Comparison of ENCODE assay signal across 10 cellular contexts in the genomic region with DNA sequence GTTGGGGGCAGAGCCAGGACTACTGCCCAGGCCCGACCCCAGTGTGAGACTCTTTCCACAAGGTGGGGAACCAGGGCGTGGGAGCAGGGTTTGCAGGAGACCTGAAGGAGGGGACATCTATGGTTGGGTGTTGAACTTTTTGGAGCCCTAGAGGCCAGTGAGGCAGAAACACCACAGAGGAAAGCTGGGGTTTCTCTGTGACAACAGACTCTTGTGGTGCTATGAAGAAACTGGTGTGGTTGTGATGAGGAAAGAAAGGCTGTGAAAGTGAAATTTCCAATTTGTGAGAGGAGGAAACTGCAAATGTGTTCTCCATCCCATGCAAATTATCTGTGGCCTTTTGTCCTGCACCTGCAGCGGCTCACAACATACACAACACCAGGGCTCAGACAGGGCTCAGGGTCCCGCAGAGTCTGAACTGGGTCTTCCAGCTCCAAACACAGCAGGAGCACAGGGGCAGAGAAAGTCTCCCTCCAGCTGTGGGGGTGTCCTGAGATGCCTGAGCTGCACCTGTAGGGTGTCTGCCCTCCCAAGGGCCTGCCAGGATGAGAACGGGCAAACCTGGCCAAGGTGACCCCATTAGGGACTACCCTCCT. TPM values are rescaled to one million over a fixed set of nuclear protein-coding genes. Genes with fewer than 3 reads are reported as not detected.
DNase-seq lines count a peak whose midpoint lies in the region; ATAC-seq and TF ChIP-seq lines count a peak whose summit lies in the region.
"Had no signal": no experiment of that assay in that cellular context is flagged by ENCODE, and none has a peak within 500 bp of the region (broad histone marks: within the 10 kb centered on the region; RNA-seq: fewer than 3 reads in every experiment).

No MANE protein-coding gene starts in this region.

- no peak for DNase-seq in left colon
- DNase-seq in DMS153 (lab: John Stamatoyannopoulos, UW) = no peak
- no peak for DNase-seq in brain microvascular endothelial cell
- DNase-seq in activated CD4-positive, alpha-beta T cell treated with anti-CD3 and anti-CD28 coated beads, Interleukin-2, amount 50 U/mL, for 48 hours = no peak
- DNase-seq in activated naive CD4-positive, alpha-beta T cell treated with anti-CD3 and anti-CD28 coated beads, Interleukin-2, amount 10 ng/mL, durations not matched to agents 7 days and 5 days = no peak
- DNase-seq: NCI-H524 treated with DMSO at 0.1 percent for 48 hours; stimulated activated CD4-positive, alpha-beta T cell treated with anti-CD3 and anti-CD28 coated beads, Interleukin-1b, Interleukin-23, amount 100 ng/mL, for 48 hours had no signal

- H3K9me3 Mint-ChIP-seq in activated naive CD4-positive, alpha-beta T cell treated with anti-CD3 and anti-CD28 coated beads, Interleukin-2, amount 10 ng/mL, durations not matched to agents 7 days and 5 days = no peaks in the 10 kb centered on the region

- no peaks in the 10 kb centered on the region for H3K27me3 ChIP-seq in brain microvascular endothelial cell (replicated peaks)

- intact Hi-C loops in left colon (cut with DNase I, micrococcal nuclease) = loop anchor here in 1 of 2 donors (10.0 kb wide), 1 partner anchor 64 kb away; no protein-coding TSS in a partner anchor

- H3K36me3 ChIP-seq in brain microvascular endothelial cell (replicated peaks) = no peaks in the 10 kb centered on the region

- TF ChIP-seq CTCF in brain microvascular endothelial cell (IDR thresholded peaks at IDR 0.05; ENCODE audit: low read depth, low read length, missing control alignments) = no peak

- H3K4me3 Mint-ChIP-seq in activated naive CD4-positive, alpha-beta T cell treated with anti-CD3 and anti-CD28 coated beads, Interleukin-2, amount 10 ng/mL, durations not matched to agents 7 days and 5 days = no peak overlapping the region

- H3K4me1 Mint-ChIP-seq in activated naive CD4-positive, alpha-beta T cell treated with anti-CD3 and anti-CD28 coated beads, Interleukin-2, amount 10 ng/mL, durations not matched to agents 7 days and 5 days = peaks cover 2% of the 10 kb centered on the region

- H3K27me3 Mint-ChIP-seq in activated naive CD4-positive, alpha-beta T cell treated with anti-CD3 and anti-CD28 coated beads, Interleukin-2, amount 10 ng/mL, durations not matched to agents 7 days and 5 days = peaks cover 26% of the 10 kb centered on the region

- CTCF ChIA-PET in activated naive CD4-positive, alpha-beta T cell treated with anti-CD3 and anti-CD28 coated beads, Interleukin-2, amount 10 ng/mL, durations not matched to agents 7 days and 5 days (lab: Charles Lee) = no interaction called here

- H3K27ac ChIP-seq in brain microvascular endothelial cell = no peak overlapping the region

- peak; percentile 50 for ATAC-seq in GM18861 (IDR thresholded peaks at IDR 0.05; ENCODE audit: unreplicated experiment)
- peak; percentile 75 for ATAC-seq in GM21528 (IDR thresholded peaks at IDR 0.05; ENCODE audit: low FRiP score, unreplicated experiment)
- peak; percentile 71 for ATAC-seq in HG03354 (IDR thresholded peaks at IDR 0.05; ENCODE audit: poor library complexity, severe bottlenecking, unreplicated experiment)
- peak; percentile 25 for ATAC-seq in left colon

- no peak overlapping the region for H3K27ac Mint-ChIP-seq in activated naive CD4-positive, alpha-beta T cell treated with anti-CD3 and anti-CD28 coated beads, Interleukin-2, amount 10 ng/mL, durations not matched to agents 7 days and 5 days

- in situ Hi-C loops in brain microvascular endothelial cell (cut with HindIII; ENCODE audit: low pct_ligation_motif_present, low sequenced_read_pairs) = no loop called here

- H3K36me3 Mint-ChIP-seq in activated naive CD4-positive, alpha-beta T cell treated with anti-CD3 and anti-CD28 coated beads, Interleukin-2, amount 10 ng/mL, durations not matched to agents 7 days and 5 days = no peaks in the 10 kb centered on the region

- H3K4me3 ChIP-seq in brain microvascular endothelial cell (ENCODE audit: low read depth, low read length) = no peak overlapping the region

RNA-seq across cellular contexts. Expression of a gene that starts 51.4 kb away (rescaled TPM):
- total RNA-seq in left colon = 10 to 100 TPM; 70.4 to 78.4 TPM

Comparison
In these comparisons a context has a peak if more than half of its experiments do, and no peak if none do; other contexts are left out.
1. ATAC-seq: peak in every context shown above with its lines; median percentile 75 in GM21528; 71 in HG03354; 50 in GM18861; 25 in left colon.